Comparison of ENCODE assay signal across 1 cellular context in genomic region chr19:15318241-15318691, GRCh38.
TF ChIP-seq lines count a peak whose summit lies in the region.

No MANE protein-coding gene starts in this region.

TF ChIP-seq in GM23338, 12 proteins besides CTCF, POLR2A, EP300 and RAD21 (continued from another document):
- TF ChIP-seq ZNF462 (CRISPR knock-in tag; IDR thresholded peaks at IDR 0.05) = no peak
- TF ChIP-seq ZNF114 (CRISPR knock-in tag; IDR thresholded peaks at IDR 0.05) = no peak
- TF ChIP-seq STAT1 (IDR thresholded peaks at IDR 0.05; ENCODE audit: unreplicated experiment) = no peak
